2 cellular contexts compared by ENCODE assay signal in the genomic region with DNA sequence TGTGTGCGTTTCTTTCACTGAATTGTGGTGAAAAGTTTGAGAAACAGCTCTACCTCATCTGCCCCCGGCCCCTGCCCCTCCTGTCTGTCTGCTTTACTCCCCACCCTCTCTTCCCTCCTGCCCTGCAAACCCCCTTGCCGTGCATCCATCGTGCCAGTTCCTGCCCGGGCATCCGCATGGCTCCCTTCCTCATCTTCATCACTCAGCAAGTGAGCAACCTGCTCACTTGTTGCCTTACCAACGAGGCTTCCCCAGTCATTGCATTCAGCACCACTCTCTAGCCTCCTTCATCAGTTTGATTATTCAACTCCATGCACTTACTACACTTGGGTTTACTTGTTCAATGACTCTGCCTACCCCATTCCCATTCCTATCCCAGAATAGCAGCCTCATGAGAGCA.
TF ChIP-seq lines count a peak whose summit lies in the region.

No MANE protein-coding gene starts in this region.

TF ChIP-seq in A549, 52 proteins besides CTCF, POLR2A, EP300 and RAD21:
- TF ChIP-seq HDAC2 (IDR thresholded peaks at IDR 0.05) (no peak), HOXA7 (CRISPR knock-in tag; IDR thresholded peaks at IDR 0.05) (no peak), NFE2L2 (conservative IDR thresholded peaks at IDR 0.05; ENCODE audit: low read length) (no peak), TP53 (CRISPR knock-in tag; IDR thresholded peaks at IDR 0.05) (no peak), HOXB5 (CRISPR knock-in tag; IDR thresholded peaks at IDR 0.05) (no peak)
TF ChIP-seq in A549: peak in this region for 0.

TF ChIP-seq in HEK293, 187 proteins besides CTCF, POLR2A, EP300 and RAD21:
- TF ChIP-seq, protein P1, sequence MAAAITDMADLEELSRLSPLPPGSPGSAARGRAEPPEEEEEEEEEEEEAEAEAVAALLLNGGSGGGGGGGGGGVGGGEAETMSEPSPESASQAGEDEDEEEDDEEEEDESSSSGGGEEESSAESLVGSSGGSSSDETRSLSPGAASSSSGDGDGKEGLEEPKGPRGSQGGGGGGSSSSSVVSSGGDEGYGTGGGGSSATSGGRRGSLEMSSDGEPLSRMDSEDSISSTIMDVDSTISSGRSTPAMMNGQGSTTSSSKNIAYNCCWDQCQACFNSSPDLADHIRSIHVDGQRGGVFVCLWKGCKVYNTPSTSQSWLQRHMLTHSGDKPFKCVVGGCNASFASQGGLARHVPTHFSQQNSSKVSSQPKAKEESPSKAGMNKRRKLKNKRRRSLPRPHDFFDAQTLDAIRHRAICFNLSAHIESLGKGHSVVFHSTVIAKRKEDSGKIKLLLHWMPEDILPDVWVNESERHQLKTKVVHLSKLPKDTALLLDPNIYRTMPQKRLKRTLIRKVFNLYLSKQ (tag by site-specific recombination; IDR thresholded peaks at IDR 0.05; ENCODE audit: borderline replicate concordance), result no peak
- no peak for TF ChIP-seq ZNF155 (tag by site-specific recombination; IDR thresholded peaks at IDR 0.05)
- peak; percentile 27; the same call in 1 of the 2 replicates for TF ChIP-seq SCRT1 (tag by site-specific recombination; IDR thresholded peaks at IDR 0.05; ENCODE audit: borderline replicate concordance)
- peak; percentile 65; the same call in 1 of the 2 replicates for TF ChIP-seq SCRT2 (tag by site-specific recombination; IDR thresholded peaks at IDR 0.05)
